In the genomic region with DNA sequence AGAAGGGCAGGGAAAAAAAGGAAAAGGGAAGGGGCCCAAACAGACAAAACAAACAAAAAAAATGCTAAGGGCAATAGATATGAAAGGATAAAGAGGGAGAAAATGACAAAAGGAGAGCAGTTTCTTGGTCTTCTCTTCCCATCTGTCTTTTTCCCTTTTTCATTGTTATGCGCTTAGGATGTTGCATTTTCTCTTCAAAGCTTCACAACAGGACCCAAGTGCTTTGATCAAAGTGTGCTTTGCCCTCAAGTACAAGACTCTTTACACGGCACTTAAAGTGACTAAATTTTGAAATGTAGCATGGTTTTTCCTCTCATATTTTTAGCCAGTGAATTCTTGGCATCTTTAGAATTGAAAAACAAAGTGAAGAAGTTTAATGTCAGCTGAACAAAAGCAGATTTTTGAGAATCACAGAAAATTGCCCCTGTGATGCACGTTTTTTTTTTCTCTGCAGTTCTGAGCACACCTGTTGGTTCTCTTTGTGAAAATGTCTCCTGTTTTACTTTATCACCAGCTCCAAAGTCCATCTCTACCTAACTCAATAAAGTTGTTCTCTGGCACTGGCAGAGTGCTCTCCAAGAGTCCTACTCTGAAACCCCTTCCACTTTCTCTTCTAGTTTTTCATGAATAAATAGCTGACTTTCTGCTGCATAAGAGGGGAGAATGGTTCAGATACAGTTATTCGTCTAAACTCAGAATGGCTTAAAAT, we compare ENCODE assay signal across 23 cellular contexts.
A peak's percentile ranks its signal among the peaks of the same experiment; 100 is the strongest.
DNase-seq lines count a peak whose midpoint lies in the region; ATAC-seq, FAIRE-seq and TF ChIP-seq lines count a peak whose summit lies in the region.
"Had no signal": no experiment of that assay in that cellular context is flagged by ENCODE, and none has a peak within 500 bp of the region (broad histone marks: within the 10 kb centered on the region; RNA-seq: fewer than 3 reads in every experiment).

No MANE protein-coding gene starts in this region.

- WGBS in right lobe of liver (ENCODE audit: insufficient coverage, low coverage, low lambda C conversion rate, missing lambda C conversion rate) = 22% methylated on average over 4 of the region's 4 CpGs

- H3K9ac ChIP-seq in colonic mucosa (ENCODE audit: low read depth in 2 of 2, low read length in 2 of 2) = no peak overlapping the region
- H3K9ac ChIP-seq: BLaER1 treated with 17β-estradiol and CSF1 and Interleukin-3, amounts not matched to agents 10 nM and 100 nM had no signal

- no peak for FAIRE-seq in frontal cortex (lab: Jason Lieb, UNC)
- FAIRE-seq: D721Med, G401.6 had no signal

- H3K27me3 Mint-ChIP-seq in mesothelial cell of epicardium (ENCODE audit: low read depth) = no peaks in the 10 kb centered on the region
- H3K27me3 Mint-ChIP-seq: activated naive CD4-positive, alpha-beta T cell treated with anti-CD3 and anti-CD28 coated beads, Interleukin-2, amount 10 ng/mL, durations not matched to agents 7 days and 5 days; central memory CD8-positive, alpha-beta T cell had no signal

- H3K4me1 ChIP-seq in colonic mucosa (no peaks in the 10 kb centered on the region), right lobe of liver (peaks cover 0 to 33% (median 16%) of the 10 kb centered on the region in 4 donors), BE2C (no peaks in the 10 kb centered on the region)
- H3K4me1 ChIP-seq: BLaER1 treated with 17β-estradiol and CSF1 and Interleukin-3, amounts not matched to agents 10 nM and 100 nM had no signal

- intact Hi-C loops in colonic mucosa (cut with DNase I) = no loop called here
- intact Hi-C loops in right lobe of liver (cut with DNase I) = no loop called here

- DNase-seq in NCI-H345 (lab: John Stamatoyannopoulos, UW) (peak; percentile 15), NCI-H345 treated with DMSO at 0.1 percent for 48 hours (lab: John Stamatoyannopoulos, UW; ENCODE audit: unreplicated experiment) (no peak), colonic mucosa (no peak), right lobe of liver (no peak), NCI-H748 treated with DMSO at 0.1 percent for 48 hours (lab: John Stamatoyannopoulos, UW) (no peak), BE2C (no peak), mesothelial cell of epicardium (ENCODE audit: low spot score in 2 of 2, unreplicated experiment in 2 of 2) (no peak), frontal cortex (ENCODE audit: low spot score in 2 of 2) (no peak)
- DNase-seq: activated naive CD4-positive, alpha-beta T cell treated with anti-CD3 and anti-CD28 coated beads, Interleukin-2, amount 10 ng/mL, durations not matched to agents 7 days and 5 days; activated T-cell treated with anti-CD3 and anti-CD28 coated beads, Interleukin-2, amount 50 U/mL, for 4 hours; anterior cingulate cortex; erythroblast; foreskin melanocyte; HFFc6; MG63; NCI-H1436 treated with DMSO at 0.1 percent for 48 hours; NCI-H2227 treated with DMSO at 0.1 percent for 48 hours; T-helper 9 cell had no signal

- no peaks in the 10 kb centered on the region for H3K9me3 Mint-ChIP-seq in mesothelial cell of epicardium
- H3K9me3 Mint-ChIP-seq: activated naive CD4-positive, alpha-beta T cell treated with anti-CD3 and anti-CD28 coated beads, Interleukin-2, amount 10 ng/mL, durations not matched to agents 7 days and 5 days; activated T-cell treated with anti-CD3 and anti-CD28 coated beads, Interleukin-2, amount 50 U/mL, for 4 hours had no signal

- no peak overlapping the region for H3K27ac Mint-ChIP-seq in mesothelial cell of epicardium
- H3K27ac Mint-ChIP-seq: activated naive CD4-positive, alpha-beta T cell treated with anti-CD3 and anti-CD28 coated beads, Interleukin-2, amount 10 ng/mL, durations not matched to agents 7 days and 5 days; HFFc6 had no signal

- TF ChIP-seq POLR2A in right lobe of liver (IDR thresholded peaks at IDR 0.05) = no peak

- no peaks in the 10 kb centered on the region for H3K9me3 ChIP-seq in colonic mucosa
- H3K9me3 ChIP-seq in right lobe of liver = no peaks in the 10 kb centered on the region
- H3K9me3 ChIP-seq in BE2C = no peaks in the 10 kb centered on the region
- H3K9me3 ChIP-seq: BLaER1 treated with 17β-estradiol and CSF1 and Interleukin-3, amounts not matched to agents 10 nM and 100 nM; MG63 had no signal

- peak; percentile 84 to 92 (median 87) for ATAC-seq in right lobe of liver
- ATAC-seq: activated CD4-positive, CD25-positive, alpha-beta regulatory T cell treated with anti-CD3 and anti-CD28 coated beads, Interleukin-2, amount 50 U/mL, for 24 hours; activated T-cell treated with anti-CD3 and anti-CD28 coated beads, Interleukin-2, amount 50 U/mL, for 4 hours had no signal

- H3K27ac ChIP-seq in colonic mucosa (peak overlapping the region; percentile 3), right lobe of liver (peak overlapping the region; percentile 18 to 74 (median 25))
- H3K27ac ChIP-seq: BLaER1 treated with 17β-estradiol and CSF1 and Interleukin-3, amounts not matched to agents 10 nM and 100 nM had no signal

- no peaks in the 10 kb centered on the region for H3K36me3 Mint-ChIP-seq in mesothelial cell of epicardium
- H3K36me3 Mint-ChIP-seq: activated naive CD4-positive, alpha-beta T cell treated with anti-CD3 and anti-CD28 coated beads, Interleukin-2, amount 10 ng/mL, durations not matched to agents 7 days and 5 days had no signal

- H3K4me3 ChIP-seq in colonic mucosa (no peak overlapping the region), right lobe of liver (peak overlapping the region; percentile 19 to 55 (median 27)), BE2C (ENCODE audit: low read depth, low read length) (no peak overlapping the region)
- H3K4me3 ChIP-seq: BLaER1 treated with 17β-estradiol and CSF1 and Interleukin-3, amounts not matched to agents 10 nM and 100 nM; MG63 had no signal

- H3K36me3 ChIP-seq in colonic mucosa (no peaks in the 10 kb centered on the region), right lobe of liver (no peaks in the 10 kb centered on the region), BE2C (no peaks in the 10 kb centered on the region)
- H3K36me3 ChIP-seq: BLaER1 treated with 17β-estradiol and CSF1 and Interleukin-3, amounts not matched to agents 10 nM and 100 nM; MG63 had no signal

- H3K27me3 ChIP-seq in colonic mucosa = no peaks in the 10 kb centered on the region
- H3K27me3 ChIP-seq in right lobe of liver = no peaks in the 10 kb centered on the region
- no peaks in the 10 kb centered on the region for H3K27me3 ChIP-seq in BE2C
- H3K27me3 ChIP-seq: BLaER1 treated with 17β-estradiol and CSF1 and Interleukin-3, amounts not matched to agents 10 nM and 100 nM; MG63 had no signal

- no peak overlapping the region for H3K4me3 Mint-ChIP-seq in mesothelial cell of epicardium
- H3K4me3 Mint-ChIP-seq: activated naive CD4-positive, alpha-beta T cell treated with anti-CD3 and anti-CD28 coated beads, Interleukin-2, amount 10 ng/mL, durations not matched to agents 7 days and 5 days; activated T-cell treated with anti-CD3 and anti-CD28 coated beads, Interleukin-2, amount 50 U/mL, for 4 hours; central memory CD8-positive, alpha-beta T cell; HFFc6 had no signal

- no peak for TF ChIP-seq CTCF in colonic mucosa (IDR thresholded peaks at IDR 0.05)
- no peak for TF ChIP-seq CTCF in right lobe of liver (IDR thresholded peaks at IDR 0.05)
- no peak for TF ChIP-seq CTCF in BE2C (IDR thresholded peaks at IDR 0.05; ENCODE audit: low read depth, low read length)
- TF ChIP-seq CTCF in mesothelial cell of epicardium (IDR thresholded peaks at IDR 0.05; ENCODE audit: unreplicated experiment) = no peak

- peaks cover 12% of the 10 kb centered on the region for H3K4me1 Mint-ChIP-seq in mesothelial cell of epicardium
- H3K4me1 Mint-ChIP-seq: activated naive CD4-positive, alpha-beta T cell treated with anti-CD3 and anti-CD28 coated beads, Interleukin-2, amount 10 ng/mL, durations not matched to agents 7 days and 5 days; central memory CD8-positive, alpha-beta T cell had no signal

Comparison
In these comparisons a context has a peak if more than half of its experiments do, and no peak if none do; other contexts are left out.
1. H3K4me3 ChIP-seq: peak in right lobe of liver (3 of 3); none in colonic mucosa (single experiment) and BE2C (single experiment).